1 cellular context compared by ENCODE assay signal in genomic region chr19:54448774-54449700, GRCh38.
TF ChIP-seq lines count a peak whose summit lies in the region.

Gene LENG8, plus strand, starts transcription at chr19:54449199. Its CDS starts 2,146 bp downstream, at chr19:54451345.

TF ChIP-seq in A549, 52 proteins besides CTCF, POLR2A, EP300 and RAD21 (continued from another document):
- no peak for TF ChIP-seq HMGXB4 (CRISPR knock-in tag; IDR thresholded peaks at IDR 0.05; ENCODE audit: borderline replicate concordance)
- TF ChIP-seq ZC3H11A (IDR thresholded peaks at IDR 0.05): no peak
- peak; percentile 65; the same call in 1 of the 2 replicates for TF ChIP-seq PHF8 (IDR thresholded peaks at IDR 0.05; ENCODE audit: borderline replicate concordance, low read depth)
- no peak for TF ChIP-seq ESRRA (IDR thresholded peaks at IDR 0.05; ENCODE audit: borderline replicate concordance, low read length)
- TF ChIP-seq HES2 (IDR thresholded peaks at IDR 0.05): no peak
- no peak for TF ChIP-seq FOXS1 (CRISPR knock-in tag; IDR thresholded peaks at IDR 0.05)
- no peak for TF ChIP-seq MAFK (IDR thresholded peaks at IDR 0.05; ENCODE audit: partially characterized antibody)
- TF ChIP-seq EHMT2 (IDR thresholded peaks at IDR 0.05; ENCODE audit: low read depth): no peak
- no peak for TF ChIP-seq RARB (CRISPR knock-in tag; IDR thresholded peaks at IDR 0.05)
- no peak for TF ChIP-seq JUNB (IDR thresholded peaks at IDR 0.05)
- no peak for TF ChIP-seq TP53 (CRISPR knock-in tag; IDR thresholded peaks at IDR 0.05)
- TF ChIP-seq USF2 (IDR thresholded peaks at IDR 0.05): peak; percentile 50
- no peak for TF ChIP-seq CBX8 (IDR thresholded peaks at IDR 0.05)
- no peak for TF ChIP-seq BHLHE40 (IDR thresholded peaks at IDR 0.05; ENCODE audit: low read depth, low read length)
- TF ChIP-seq MYC (IDR thresholded peaks at IDR 0.05; ENCODE audit: borderline replicate concordance, low read length): peak; percentile 75; the same call in 1 of the 2 replicates
- no peak for TF ChIP-seq HOXA7 (CRISPR knock-in tag; IDR thresholded peaks at IDR 0.05)
- TF ChIP-seq BCL3 (IDR thresholded peaks at IDR 0.05): peak; percentile 94
- TF ChIP-seq, protein P1, sequence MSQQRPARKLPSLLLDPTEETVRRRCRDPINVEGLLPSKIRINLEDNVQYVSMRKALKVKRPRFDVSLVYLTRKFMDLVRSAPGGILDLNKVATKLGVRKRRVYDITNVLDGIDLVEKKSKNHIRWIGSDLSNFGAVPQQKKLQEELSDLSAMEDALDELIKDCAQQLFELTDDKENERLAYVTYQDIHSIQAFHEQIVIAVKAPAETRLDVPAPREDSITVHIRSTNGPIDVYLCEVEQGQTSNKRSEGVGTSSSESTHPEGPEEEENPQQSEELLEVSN (IDR thresholded peaks at IDR 0.05; ENCODE audit: borderline replicate concordance, low read depth): peak; percentile 91; the same call in 1 of the 2 replicates
- TF ChIP-seq ELK1 (IDR thresholded peaks at IDR 0.05; ENCODE audit: low read depth, low read length): peak; percentile 93
- TF ChIP-seq NFE2L2 (conservative IDR thresholded peaks at IDR 0.05; ENCODE audit: low read length): 0 out of 2 replicates have a peak, but pooled peaks have one; percentile 8
- no peak for TF ChIP-seq HEYL (CRISPR knock-in tag; IDR thresholded peaks at IDR 0.05)
- TF ChIP-seq GATA3 (IDR thresholded peaks at IDR 0.05; ENCODE audit: borderline replicate concordance): peak; percentile 12; the same call in 1 of the 2 replicates
- TF ChIP-seq ZNF302 (CRISPR knock-in tag; IDR thresholded peaks at IDR 0.05): no peak
- no peak for TF ChIP-seq TFCP2L1 (CRISPR knock-in tag; IDR thresholded peaks at IDR 0.05)
- TF ChIP-seq ZFP36 (IDR thresholded peaks at IDR 0.05; ENCODE audit: borderline replicate concordance, partially characterized antibody): peak; percentile 32
- peak; percentile 65; the same call in 1 of the 2 replicates for TF ChIP-seq HOXB5 (CRISPR knock-in tag; IDR thresholded peaks at IDR 0.05)
- TF ChIP-seq CHD4 (IDR thresholded peaks at IDR 0.05; ENCODE audit: borderline replicate concordance): no peak
TF ChIP-seq in A549: peak in this region for 18.
